In the genomic region with DNA sequence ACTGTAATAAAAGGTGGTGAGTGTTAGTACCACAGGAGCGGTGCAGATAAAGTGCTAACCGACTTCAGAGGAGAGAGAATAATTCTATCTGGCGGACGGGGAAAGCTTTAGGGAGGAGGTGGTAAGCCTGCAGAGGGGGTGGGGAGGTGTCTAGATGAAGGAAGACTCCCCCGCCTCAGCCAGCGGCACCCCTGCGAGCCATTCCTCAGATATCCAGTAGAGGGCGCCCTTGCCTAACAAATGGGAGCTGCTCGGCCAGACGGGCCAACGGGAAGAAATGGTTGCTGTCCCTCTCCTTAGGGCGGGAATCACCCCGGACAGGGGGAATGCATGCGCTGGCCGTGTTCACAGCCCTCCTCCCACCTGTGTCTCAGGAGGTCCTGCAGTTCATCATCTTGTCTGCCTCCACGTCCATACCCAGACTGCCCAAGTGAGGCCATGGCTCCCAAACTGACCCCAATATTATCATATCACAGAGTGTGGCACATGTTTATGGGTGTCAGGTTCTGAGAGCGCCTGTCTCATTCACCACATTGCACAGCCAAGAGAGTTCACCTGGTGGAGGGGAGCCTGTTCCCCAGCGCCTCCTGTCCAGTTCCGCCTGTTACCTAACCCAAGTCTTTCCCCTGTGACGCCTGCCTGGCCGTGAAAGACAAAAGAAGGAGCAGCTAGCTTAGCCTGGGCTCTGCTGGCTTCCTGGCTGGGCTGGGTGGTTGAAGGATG, we compare ENCODE assay signal across 8 cellular contexts.
DNase-seq lines count a peak whose midpoint lies in the region; ATAC-seq lines count a peak whose summit lies in the region.

No MANE protein-coding gene starts in this region.

- ATAC-seq in HG03159 (IDR thresholded peaks at IDR 0.05; ENCODE audit: unreplicated experiment): peak; percentile 71
- ATAC-seq in central memory CD8-positive, alpha-beta T cell (replicated peaks; ENCODE audit: extremely low read depth, poor library complexity, severe bottlenecking): peak; percentile 40

- H3K27me3 Mint-ChIP-seq in central memory CD8-positive, alpha-beta T cell: no peaks in the 10 kb centered on the region

- DNase-seq in SIG-M5 treated with dmso at 0.1 percent for 504 hours (lab: John Stamatoyannopoulos, UW; ENCODE audit: unreplicated experiment) (peak; percentile 60), SIG-M5 (lab: John Stamatoyannopoulos, UW) (no peak), NCI-H345 treated with DMSO at 0.1 percent for 48 hours (lab: John Stamatoyannopoulos, UW; ENCODE audit: unreplicated experiment) (peak; percentile 36), kidney tubule cell (ENCODE audit: low spot score) (peak; percentile 71)
- DNase-seq in activated CD4-positive, CD25-positive, alpha-beta regulatory T cell treated with anti-CD3 and anti-CD28 coated beads, Interleukin-2, amount 50 U/mL, for 16 hours (ENCODE audit: low read depth, low spot score): peak; percentile 33
- DNase-seq in central memory CD8-positive, alpha-beta T cell (ENCODE audit: low spot score in 2 of 2): peak; percentile 58 to 66
- peak; percentile 67 for DNase-seq in stimulated activated CD4-positive, alpha-beta T cell treated with anti-CD3 and anti-CD28 coated beads, Interleukin-1b, Interleukin-23, amount 100 ng/mL, for 48 hours

- H3K9me3 Mint-ChIP-seq in central memory CD8-positive, alpha-beta T cell: no peaks in the 10 kb centered on the region

- H3K27ac Mint-ChIP-seq in central memory CD8-positive, alpha-beta T cell (ENCODE audit: low read depth): no peak overlapping the region

- no peaks in the 10 kb centered on the region for H3K36me3 Mint-ChIP-seq in central memory CD8-positive, alpha-beta T cell (ENCODE audit: insufficient read depth)

- peaks cover 7% of the 10 kb centered on the region for H3K4me1 Mint-ChIP-seq in central memory CD8-positive, alpha-beta T cell

- H3K4me3 Mint-ChIP-seq in central memory CD8-positive, alpha-beta T cell: no peak overlapping the region
